Comparison of ENCODE assay signal across 19 cellular contexts in genomic region chr11:2299773-2300172, GRCh38. TPM values are rescaled to one million over a fixed set of nuclear protein-coding genes. Genes with fewer than 3 reads are reported as not detected.
DNase-seq lines count a peak whose midpoint lies in the region; ATAC-seq and TF ChIP-seq lines count a peak whose summit lies in the region.
"Had no signal": no experiment of that assay in that cellular context is flagged by ENCODE, and none has a peak within 500 bp of the region (broad histone marks: within the 10 kb centered on the region; RNA-seq: fewer than 3 reads in every experiment).

No MANE protein-coding gene starts in this region.

- no peaks in the 10 kb centered on the region for H3K9me3 Mint-ChIP-seq in T-helper 2 cell treated with Interferon-gamma antibody and Interleukin-4, amounts not matched to agents 5 μg/mL and 100 μg/mL, for 36 hours
- no peaks in the 10 kb centered on the region for H3K9me3 Mint-ChIP-seq in Caco-2 (ENCODE audit: unreplicated experiment)
- H3K9me3 Mint-ChIP-seq in activated naive CD8-positive, alpha-beta T cell treated with anti-CD3 and anti-CD28 coated beads, Interleukin-2, amount 10 ng/mL, durations not matched to agents 7 days and 5 days = no peaks in the 10 kb centered on the region
- no peaks in the 10 kb centered on the region for H3K9me3 Mint-ChIP-seq in natural killer cell treated with Interleukin-12 subunit alpha and Interleukin-12 subunit beta and Interleukin-15 and Interleukin-18, amount 100 ng/mL, for 72 hours
- H3K9me3 Mint-ChIP-seq: HFFc6, nephron had no signal

- H3K4me1 ChIP-seq in Caco-2 (peaks cover 44% of the 10 kb centered on the region), tibial artery (peaks cover 0 to 17% (median 13%) of the 10 kb centered on the region in 4 donors)

- H3K4me3 ChIP-seq in Caco-2 (ENCODE audit: low read depth, low read length) (no peak overlapping the region), tibial artery (no peak overlapping the region)
- H3K4me3 ChIP-seq: lung had no signal

- peak overlapping the region; percentile 73 for H3K4me3 Mint-ChIP-seq in T-helper 2 cell treated with Interferon-gamma antibody and Interleukin-4, amounts not matched to agents 5 μg/mL and 100 μg/mL, for 36 hours
- no peak overlapping the region for H3K4me3 Mint-ChIP-seq in Caco-2 (ENCODE audit: unreplicated experiment)
- peak overlapping the region; percentile 85 for H3K4me3 Mint-ChIP-seq in activated naive CD8-positive, alpha-beta T cell treated with anti-CD3 and anti-CD28 coated beads, Interleukin-2, amount 10 ng/mL, durations not matched to agents 7 days and 5 days
- peak overlapping the region; percentile 76 for H3K4me3 Mint-ChIP-seq in natural killer cell treated with Interleukin-12 subunit alpha and Interleukin-12 subunit beta and Interleukin-15 and Interleukin-18, amount 100 ng/mL, for 72 hours
- H3K4me3 Mint-ChIP-seq: HFFc6, nephron had no signal

- ATAC-seq in activated naive CD8-positive, alpha-beta T cell treated with anti-CD3 and anti-CD28 coated beads, Interleukin-2, amount 10 ng/mL, durations not matched to agents 7 days and 5 days (ENCODE audit: low read depth) = no peak
- ATAC-seq in natural killer cell treated with Interleukin-12 subunit alpha and Interleukin-12 subunit beta and Interleukin-15 and Interleukin-18, amount 100 ng/mL, for 72 hours = no peak
- ATAC-seq in HG03439 (IDR thresholded peaks at IDR 0.05; ENCODE audit: unreplicated experiment) = no peak

- CTCF ChIA-PET in Caco-2 (lab: Charles Lee) = interaction anchor here (1.1 to 2.7 kb wide), 13 partner anchors 22 to 148 kb away, joined by 4 to 46 read pairs (median 10); partner anchors contain the start of gene ASCL2

- no peaks in the 10 kb centered on the region for H3K36me3 ChIP-seq in Caco-2 (ENCODE audit: control insufficient read depth, insufficient read depth, low read length)
- H3K36me3 ChIP-seq in tibial artery = no peaks in the 10 kb centered on the region
- H3K36me3 ChIP-seq: upper lobe of left lung, WERI-Rb-1 had no signal

- peak overlapping the region; percentile 62 for H3K27ac Mint-ChIP-seq in T-helper 2 cell treated with Interferon-gamma antibody and Interleukin-4, amounts not matched to agents 5 μg/mL and 100 μg/mL, for 36 hours
- H3K27ac Mint-ChIP-seq in Caco-2 (ENCODE audit: unreplicated experiment) = peak overlapping the region; percentile 60
- peak overlapping the region; percentile 86 for H3K27ac Mint-ChIP-seq in activated naive CD8-positive, alpha-beta T cell treated with anti-CD3 and anti-CD28 coated beads, Interleukin-2, amount 10 ng/mL, durations not matched to agents 7 days and 5 days
- H3K27ac Mint-ChIP-seq in natural killer cell treated with Interleukin-12 subunit alpha and Interleukin-12 subunit beta and Interleukin-15 and Interleukin-18, amount 100 ng/mL, for 72 hours = peak overlapping the region; percentile 49 to 83
- H3K27ac Mint-ChIP-seq: HFFc6 had no signal

- peaks cover 18% of the 10 kb centered on the region for H3K4me1 Mint-ChIP-seq in T-helper 2 cell treated with Interferon-gamma antibody and Interleukin-4, amounts not matched to agents 5 μg/mL and 100 μg/mL, for 36 hours (ENCODE audit: low read depth)
- H3K4me1 Mint-ChIP-seq in Caco-2 (ENCODE audit: low read depth, unreplicated experiment) = peaks cover 7% of the 10 kb centered on the region
- H3K4me1 Mint-ChIP-seq in activated naive CD8-positive, alpha-beta T cell treated with anti-CD3 and anti-CD28 coated beads, Interleukin-2, amount 10 ng/mL, durations not matched to agents 7 days and 5 days = peaks cover 26% of the 10 kb centered on the region
- H3K4me1 Mint-ChIP-seq in natural killer cell treated with Interleukin-12 subunit alpha and Interleukin-12 subunit beta and Interleukin-15 and Interleukin-18, amount 100 ng/mL, for 72 hours (ENCODE audit: low read depth in 2 of 2) = peaks cover 24 to 40% of the 10 kb centered on the region in 2 donors

- intact Hi-C loops in Caco-2 (cut with micrococcal nuclease; ENCODE audit: unreplicated experiment) = loop anchor here (1.0 to 5.0 kb wide), 4 partner anchors 82 to 133 kb away; no protein-coding TSS in a partner anchor
- intact Hi-C loops in tibial artery (cut with DNase I; ENCODE audit: low total_unique reads) = loop anchor here (10.0 kb wide), 1 partner anchor 595 kb away; no protein-coding TSS in a partner anchor

- POLR2A ChIA-PET in Caco-2 (lab: Charles Lee) = no interaction called here
- POLR2A ChIA-PET in activated naive CD8-positive, alpha-beta T cell treated with anti-CD3 and anti-CD28 coated beads, Interleukin-2, amount 10 ng/mL, durations not matched to agents 7 days and 5 days (lab: Charles Lee) = interaction anchor here (0.8 kb wide), 1 partner anchor 114 kb away, joined by 3 read pairs; no protein-coding TSS in a partner anchor

- H3K27ac ChIP-seq in tibial artery = no peak overlapping the region
- H3K27ac ChIP-seq: RWPE1, WERI-Rb-1 had no signal

- H3K27me3 Mint-ChIP-seq in T-helper 2 cell treated with Interferon-gamma antibody and Interleukin-4, amounts not matched to agents 5 μg/mL and 100 μg/mL, for 36 hours (ENCODE audit: low read depth) = no peaks in the 10 kb centered on the region
- H3K27me3 Mint-ChIP-seq in Caco-2 (ENCODE audit: insufficient read depth, unreplicated experiment) = no peaks in the 10 kb centered on the region
- no peaks in the 10 kb centered on the region for H3K27me3 Mint-ChIP-seq in activated naive CD8-positive, alpha-beta T cell treated with anti-CD3 and anti-CD28 coated beads, Interleukin-2, amount 10 ng/mL, durations not matched to agents 7 days and 5 days
- H3K27me3 Mint-ChIP-seq in natural killer cell treated with Interleukin-12 subunit alpha and Interleukin-12 subunit beta and Interleukin-15 and Interleukin-18, amount 100 ng/mL, for 72 hours = no peaks in the 10 kb centered on the region

- DNase-seq in T-helper 2 cell treated with Interferon-gamma antibody and Interleukin-4, amounts not matched to agents 5 μg/mL and 100 μg/mL, for 36 hours (ENCODE audit: low spot score) = no peak
- no peak for DNase-seq in T-helper 2 cell
- DNase-seq in Caco-2 = peak in 1 of 2 experiments; percentile 29
- no peak for DNase-seq in activated naive CD8-positive, alpha-beta T cell treated with anti-CD3 and anti-CD28 coated beads, Interleukin-2, amount 10 ng/mL, durations not matched to agents 7 days and 5 days
- peak; percentile 25 for DNase-seq in natural killer cell treated with Interleukin-12 subunit alpha and Interleukin-12 subunit beta and Interleukin-15 and Interleukin-18, amount 100 ng/mL, for 72 hours (ENCODE audit: low spot score)
- no peak for DNase-seq in tibial artery
- DNase-seq in NCI-H1092 treated with DMSO at 0.1 percent for 48 hours (lab: John Stamatoyannopoulos, UW) = no peak
- DNase-seq: HFFc6; NCI-H187; NK-92 treated with Interleukin-12 subunit alpha and Interleukin-12 subunit beta, amount 100 ng/mL, for 24 hours had no signal

- no peak for TF ChIP-seq CTCF in Caco-2 (IDR thresholded peaks at IDR 0.05; ENCODE audit: insufficient read depth in 1 of 2, low read depth in 1 of 2, low read length in 1 of 2, severe bottlenecking in 1 of 2, unreplicated experiment in 1 of 2)
- TF ChIP-seq CTCF in tibial artery (IDR thresholded peaks at IDR 0.05) = no peak

- H3K27me3 ChIP-seq in Caco-2 (replicated peaks; ENCODE audit: control insufficient read depth, insufficient read depth, low read length) = no peaks in the 10 kb centered on the region
- H3K27me3 ChIP-seq in tibial artery = peaks cover 0 to 19% of the 10 kb centered on the region in 2 donors
- H3K27me3 ChIP-seq: upper lobe of left lung had no signal

- BruUV-seq in Caco-2 (replicated peaks; lab: Mats Ljungman, UMichigan) = no TSS peak

- H3K36me3 Mint-ChIP-seq in T-helper 2 cell treated with Interferon-gamma antibody and Interleukin-4, amounts not matched to agents 5 μg/mL and 100 μg/mL, for 36 hours (ENCODE audit: low read depth) = peaks cover 12% of the 10 kb centered on the region
- no peaks in the 10 kb centered on the region for H3K36me3 Mint-ChIP-seq in Caco-2 (ENCODE audit: insufficient read depth, unreplicated experiment)
- H3K36me3 Mint-ChIP-seq in activated naive CD8-positive, alpha-beta T cell treated with anti-CD3 and anti-CD28 coated beads, Interleukin-2, amount 10 ng/mL, durations not matched to agents 7 days and 5 days = peaks cover 18% of the 10 kb centered on the region
- no peaks in the 10 kb centered on the region for H3K36me3 Mint-ChIP-seq in natural killer cell treated with Interleukin-12 subunit alpha and Interleukin-12 subunit beta and Interleukin-15 and Interleukin-18, amount 100 ng/mL, for 72 hours

- no peaks in the 10 kb centered on the region for H3K9me3 ChIP-seq in Caco-2
- H3K9me3 ChIP-seq in tibial artery = no peaks in the 10 kb centered on the region
- H3K9me3 ChIP-seq: upper lobe of left lung had no signal

RNA-seq across cellular contexts. Expression of gene C11orf21, which starts 1.9 kb away (rescaled TPM):
- 0.09 and 0.21 TPM in 2 replicates for total RNA-seq in Caco-2 (2022)
- total RNA-seq in activated naive CD8-positive, alpha-beta T cell treated with anti-CD3 and anti-CD28 coated beads, Interleukin-2, amount 10 ng/mL, durations not matched to agents 7 days and 5 days = 10 to 100 TPM; 51.0 to 55.3 TPM
- 1 to 10 TPM; 7.2 to 7.6 TPM for total RNA-seq in natural killer cell treated with Interleukin-12 subunit alpha and Interleukin-12 subunit beta and Interleukin-15 and Interleukin-18, amount 100 ng/mL, for 72 hours
- total RNA-seq: dermis microvascular lymphatic vessel endothelial cell, HFFc6, M059J had no signal

RNA-seq across cellular contexts. Expression of gene TSPAN32, which starts 2.0 kb away (rescaled TPM):
- total RNA-seq in Caco-2 (2022) = 0.97 and 1.2 TPM in 2 replicates
- total RNA-seq in activated naive CD8-positive, alpha-beta T cell treated with anti-CD3 and anti-CD28 coated beads, Interleukin-2, amount 10 ng/mL, durations not matched to agents 7 days and 5 days = 10 to 100 TPM; 49.5 to 52.3 TPM
- 1 to 10 TPM; 4.3 to 9.9 TPM for total RNA-seq in natural killer cell treated with Interleukin-12 subunit alpha and Interleukin-12 subunit beta and Interleukin-15 and Interleukin-18, amount 100 ng/mL, for 72 hours
- total RNA-seq: Daoy, dermis microvascular lymphatic vessel endothelial cell, HFFc6 had no signal

RNA-seq across cellular contexts. Expression of gene ASCL2, which starts 29.4 kb away (rescaled TPM):
- 26.6 and 32.5 TPM in 2 replicates for total RNA-seq in Caco-2 (2022)
- under 1 TPM; 0.62 to 0.80 TPM for total RNA-seq in activated naive CD8-positive, alpha-beta T cell treated with anti-CD3 and anti-CD28 coated beads, Interleukin-2, amount 10 ng/mL, durations not matched to agents 7 days and 5 days
- total RNA-seq in natural killer cell treated with Interleukin-12 subunit alpha and Interleukin-12 subunit beta and Interleukin-15 and Interleukin-18, amount 100 ng/mL, for 72 hours = 1 to 10 TPM; 2.5 to 5.3 TPM
- total RNA-seq: Daoy, dermis microvascular lymphatic vessel endothelial cell, HFFc6, M059J had no signal

Comparison
In these comparisons a context has a peak if more than half of its experiments do, and no peak if none do; other contexts are left out.
1. RNA of gene C11orf21, which starts 1.9 kb away (total RNA-seq): 51.0 to 55.3 TPM in activated naive CD8-positive, alpha-beta T cell treated with anti-CD3 and anti-CD28 coated beads, Interleukin-2, amount 10 ng/mL, durations not matched to agents 7 days and 5 days; 7.2 to 7.6 TPM in natural killer cell treated with Interleukin-12 subunit alpha and Interleukin-12 subunit beta and Interleukin-15 and Interleukin-18, amount 100 ng/mL, for 72 hours and 0.09 to 0.21 TPM in Caco-2; every median in the first group is over 4 times any median in the second.
2. RNA of gene TSPAN32, which starts 2.0 kb away (total RNA-seq): 49.5 to 52.3 TPM in activated naive CD8-positive, alpha-beta T cell treated with anti-CD3 and anti-CD28 coated beads, Interleukin-2, amount 10 ng/mL, durations not matched to agents 7 days and 5 days; 4.3 to 9.9 TPM in natural killer cell treated with Interleukin-12 subunit alpha and Interleukin-12 subunit beta and Interleukin-15 and Interleukin-18, amount 100 ng/mL, for 72 hours and 0.97 to 1.2 TPM in Caco-2; every median in the first group is over 4 times any median in the second.
3. Peak in every context shown above with its lines, with median percentiles within 50 percentile points of each other: H3K27ac Mint-ChIP-seq.